ENCODE assay signal across 8 cellular contexts in the genomic region with DNA sequence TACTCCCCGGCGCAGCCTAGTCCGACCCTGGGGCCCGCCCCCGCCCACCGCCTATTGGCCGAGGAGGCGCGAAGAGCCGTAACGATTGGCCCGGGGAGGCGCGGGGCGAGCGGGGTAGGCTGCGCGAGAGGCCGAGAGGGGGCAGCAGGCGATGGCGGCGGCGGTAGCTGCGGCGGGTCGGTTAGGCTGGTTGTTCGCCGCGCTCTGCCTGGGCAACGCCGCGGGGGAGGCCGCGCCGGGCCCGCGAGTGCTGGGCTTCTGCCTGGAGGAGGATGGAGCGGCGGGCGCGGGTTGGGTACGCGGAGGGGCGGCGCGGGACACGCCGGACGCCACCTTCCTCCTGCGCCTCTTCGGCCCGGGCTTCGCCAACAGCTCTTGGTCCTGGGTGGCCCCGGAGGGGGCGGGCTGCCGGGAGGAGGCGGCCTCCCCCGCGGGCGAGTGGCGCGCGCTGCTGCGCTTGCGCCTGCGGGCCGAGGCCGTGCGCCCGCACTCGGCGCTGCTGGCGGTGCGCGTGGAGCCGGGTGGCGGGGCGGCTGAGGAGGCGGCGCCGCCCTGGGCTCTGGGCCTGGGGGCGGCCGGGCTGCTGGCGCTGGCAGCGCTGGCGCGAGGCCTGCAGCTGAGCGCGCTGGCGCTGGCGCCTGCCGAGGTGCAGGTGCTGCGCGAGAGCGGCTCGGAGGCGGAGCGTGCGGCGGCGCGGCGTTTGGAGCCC. TPM values are rescaled to one million over a fixed set of nuclear protein-coding genes. Genes with fewer than 3 reads are reported as not detected.
DNase-seq lines count a peak whose midpoint lies in the region; ATAC-seq and TF ChIP-seq lines count a peak whose summit lies in the region.

A gene (plus strand): TSS at position 142 of the 709 bp plus-strand sequence. CDS start 10 bp downstream, at position 152.

- peak within 1 kb of the TSS; percentile 83 for H3K4me3 Mint-ChIP-seq in WTC11

- ATAC-seq in GM19025 (IDR thresholded peaks at IDR 0.05; ENCODE audit: low read depth, unreplicated experiment) (peak; percentile 87), HG03280 (IDR thresholded peaks at IDR 0.05; ENCODE audit: unreplicated experiment) (peak; percentile 86), WTC11 (peak; percentile 94)

- H3K27ac Mint-ChIP-seq in WTC11, result peak within 1 kb of the TSS; percentile 59

- H3K9me3 Mint-ChIP-seq in WTC11, result no peaks in the 10 kb centered on the region

- H3K4me1 Mint-ChIP-seq in WTC11, result peaks cover 47% of the 10 kb centered on the region

- POLR2A ChIA-PET in WTC11 (lab: Charles Lee), result interaction anchor here (0.6 to 1.5 kb wide), 4 partner anchors 17 to 53 kb away, joined by 3 to 4 read pairs (median 3); no protein-coding TSS in a partner anchor

- CTCF ChIA-PET in WTC11 (lab: Charles Lee), result interaction anchor here (0.6 to 4.2 kb wide), 22 partner anchors 13 to 268 kb away, joined by 3 to 22 read pairs (median 4); a partner anchor contains a TSS

- TF ChIP-seq CTCF in WTC11 (IDR thresholded peaks at IDR 0.05) (peak; percentile 36; the same call in 1 of the 2 replicates), cardiac fibroblast (IDR thresholded peaks at IDR 0.05; ENCODE audit: low read depth, low read length) (peak; percentile 24)

- 0 out of 2 replicates have a peak, but pooled peaks cover 2% of the 10 kb centered on the region for H3K27me3 Mint-ChIP-seq in WTC11 (ENCODE audit: low read depth)

- DNase-seq in AG20443 (ENCODE audit: low spot score) (peak; percentile 99), NCI-H226 (peak; percentile 89), WTC11 (ENCODE audit: low spot score) (peak; percentile 99), cardiac fibroblast (ENCODE audit: low read depth in 2 of 2) (peak; percentile 92 to 94), iris pigment epithelial cell (ENCODE audit: low read depth) (peak; percentile 96)
- DNase-seq in stimulated activated CD4-positive, alpha-beta T cell treated with anti-CD3 and anti-CD28 coated beads, Interleukin-12 subunit alpha, Interleukin-12 subunit beta, amount 100 ng/mL, for 24 hours (ENCODE audit: low read depth in 2 of 2), result peak; percentile 92 to 97

- H3K36me3 Mint-ChIP-seq in WTC11, result peaks cover 14% of the 10 kb centered on the region

- H3K4me3 ChIP-seq in cardiac fibroblast (replicated peaks in 1 of 2; ENCODE audit: low read depth in 2 of 2, low read length in 2 of 2), result peak within 1 kb of the TSS; percentile 60 to 66

TF ChIP-seq in WTC11, 78 proteins besides CTCF, POLR2A, EP300 and RAD21 (continues in another document):
- TF ChIP-seq, protein P1, sequence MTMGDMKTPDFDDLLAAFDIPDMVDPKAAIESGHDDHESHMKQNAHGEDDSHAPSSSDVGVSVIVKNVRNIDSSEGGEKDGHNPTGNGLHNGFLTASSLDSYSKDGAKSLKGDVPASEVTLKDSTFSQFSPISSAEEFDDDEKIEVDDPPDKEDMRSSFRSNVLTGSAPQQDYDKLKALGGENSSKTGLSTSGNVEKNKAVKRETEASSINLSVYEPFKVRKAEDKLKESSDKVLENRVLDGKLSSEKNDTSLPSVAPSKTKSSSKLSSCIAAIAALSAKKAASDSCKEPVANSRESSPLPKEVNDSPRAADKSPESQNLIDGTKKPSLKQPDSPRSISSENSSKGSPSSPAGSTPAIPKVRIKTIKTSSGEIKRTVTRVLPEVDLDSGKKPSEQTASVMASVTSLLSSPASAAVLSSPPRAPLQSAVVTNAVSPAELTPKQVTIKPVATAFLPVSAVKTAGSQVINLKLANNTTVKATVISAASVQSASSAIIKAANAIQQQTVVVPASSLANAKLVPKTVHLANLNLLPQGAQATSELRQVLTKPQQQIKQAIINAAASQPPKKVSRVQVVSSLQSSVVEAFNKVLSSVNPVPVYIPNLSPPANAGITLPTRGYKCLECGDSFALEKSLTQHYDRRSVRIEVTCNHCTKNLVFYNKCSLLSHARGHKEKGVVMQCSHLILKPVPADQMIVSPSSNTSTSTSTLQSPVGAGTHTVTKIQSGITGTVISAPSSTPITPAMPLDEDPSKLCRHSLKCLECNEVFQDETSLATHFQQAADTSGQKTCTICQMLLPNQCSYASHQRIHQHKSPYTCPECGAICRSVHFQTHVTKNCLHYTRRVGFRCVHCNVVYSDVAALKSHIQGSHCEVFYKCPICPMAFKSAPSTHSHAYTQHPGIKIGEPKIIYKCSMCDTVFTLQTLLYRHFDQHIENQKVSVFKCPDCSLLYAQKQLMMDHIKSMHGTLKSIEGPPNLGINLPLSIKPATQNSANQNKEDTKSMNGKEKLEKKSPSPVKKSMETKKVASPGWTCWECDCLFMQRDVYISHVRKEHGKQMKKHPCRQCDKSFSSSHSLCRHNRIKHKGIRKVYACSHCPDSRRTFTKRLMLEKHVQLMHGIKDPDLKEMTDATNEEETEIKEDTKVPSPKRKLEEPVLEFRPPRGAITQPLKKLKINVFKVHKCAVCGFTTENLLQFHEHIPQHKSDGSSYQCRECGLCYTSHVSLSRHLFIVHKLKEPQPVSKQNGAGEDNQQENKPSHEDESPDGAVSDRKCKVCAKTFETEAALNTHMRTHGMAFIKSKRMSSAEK (CRISPR knock-in tag; IDR thresholded peaks at IDR 0.05; ENCODE audit: borderline replicate concordance), result no peak
- TF ChIP-seq, protein P2, sequence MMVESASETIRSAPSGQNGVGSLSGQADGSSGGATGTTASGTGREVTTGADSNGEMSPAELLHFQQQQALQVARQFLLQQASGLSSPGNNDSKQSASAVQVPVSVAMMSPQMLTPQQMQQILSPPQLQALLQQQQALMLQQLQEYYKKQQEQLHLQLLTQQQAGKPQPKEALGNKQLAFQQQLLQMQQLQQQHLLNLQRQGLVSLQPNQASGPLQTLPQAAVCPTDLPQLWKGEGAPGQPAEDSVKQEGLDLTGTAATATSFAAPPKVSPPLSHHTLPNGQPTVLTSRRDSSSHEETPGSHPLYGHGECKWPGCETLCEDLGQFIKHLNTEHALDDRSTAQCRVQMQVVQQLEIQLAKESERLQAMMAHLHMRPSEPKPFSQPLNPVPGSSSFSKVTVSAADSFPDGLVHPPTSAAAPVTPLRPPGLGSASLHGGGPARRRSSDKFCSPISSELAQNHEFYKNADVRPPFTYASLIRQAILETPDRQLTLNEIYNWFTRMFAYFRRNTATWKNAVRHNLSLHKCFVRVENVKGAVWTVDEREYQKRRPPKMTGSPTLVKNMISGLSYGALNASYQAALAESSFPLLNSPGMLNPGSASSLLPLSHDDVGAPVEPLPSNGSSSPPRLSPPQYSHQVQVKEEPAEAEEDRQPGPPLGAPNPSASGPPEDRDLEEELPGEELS (CRISPR knock-in tag; IDR thresholded peaks at IDR 0.05), result no peak; the same call in 1 of the 2 replicates
- TF ChIP-seq, protein P3, sequence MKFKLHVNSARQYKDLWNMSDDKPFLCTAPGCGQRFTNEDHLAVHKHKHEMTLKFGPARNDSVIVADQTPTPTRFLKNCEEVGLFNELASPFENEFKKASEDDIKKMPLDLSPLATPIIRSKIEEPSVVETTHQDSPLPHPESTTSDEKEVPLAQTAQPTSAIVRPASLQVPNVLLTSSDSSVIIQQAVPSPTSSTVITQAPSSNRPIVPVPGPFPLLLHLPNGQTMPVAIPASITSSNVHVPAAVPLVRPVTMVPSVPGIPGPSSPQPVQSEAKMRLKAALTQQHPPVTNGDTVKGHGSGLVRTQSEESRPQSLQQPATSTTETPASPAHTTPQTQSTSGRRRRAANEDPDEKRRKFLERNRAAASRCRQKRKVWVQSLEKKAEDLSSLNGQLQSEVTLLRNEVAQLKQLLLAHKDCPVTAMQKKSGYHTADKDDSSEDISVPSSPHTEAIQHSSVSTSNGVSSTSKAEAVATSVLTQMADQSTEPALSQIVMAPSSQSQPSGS (CRISPR knock-in tag; IDR thresholded peaks at IDR 0.05; ENCODE audit: borderline replicate concordance, low read depth), result no peak
- TF ChIP-seq, protein P4, sequence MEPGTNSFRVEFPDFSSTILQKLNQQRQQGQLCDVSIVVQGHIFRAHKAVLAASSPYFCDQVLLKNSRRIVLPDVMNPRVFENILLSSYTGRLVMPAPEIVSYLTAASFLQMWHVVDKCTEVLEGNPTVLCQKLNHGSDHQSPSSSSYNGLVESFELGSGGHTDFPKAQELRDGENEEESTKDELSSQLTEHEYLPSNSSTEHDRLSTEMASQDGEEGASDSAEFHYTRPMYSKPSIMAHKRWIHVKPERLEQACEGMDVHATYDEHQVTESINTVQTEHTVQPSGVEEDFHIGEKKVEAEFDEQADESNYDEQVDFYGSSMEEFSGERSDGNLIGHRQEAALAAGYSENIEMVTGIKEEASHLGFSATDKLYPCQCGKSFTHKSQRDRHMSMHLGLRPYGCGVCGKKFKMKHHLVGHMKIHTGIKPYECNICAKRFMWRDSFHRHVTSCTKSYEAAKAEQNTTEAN (CRISPR knock-in tag; IDR thresholded peaks at IDR 0.05), result peak; percentile 63; the same call in 1 of the 2 replicates
- no peak for TF ChIP-seq FOXJ3 (CRISPR knock-in tag; IDR thresholded peaks at IDR 0.05; ENCODE audit: borderline replicate concordance)
- TF ChIP-seq, protein P5, sequence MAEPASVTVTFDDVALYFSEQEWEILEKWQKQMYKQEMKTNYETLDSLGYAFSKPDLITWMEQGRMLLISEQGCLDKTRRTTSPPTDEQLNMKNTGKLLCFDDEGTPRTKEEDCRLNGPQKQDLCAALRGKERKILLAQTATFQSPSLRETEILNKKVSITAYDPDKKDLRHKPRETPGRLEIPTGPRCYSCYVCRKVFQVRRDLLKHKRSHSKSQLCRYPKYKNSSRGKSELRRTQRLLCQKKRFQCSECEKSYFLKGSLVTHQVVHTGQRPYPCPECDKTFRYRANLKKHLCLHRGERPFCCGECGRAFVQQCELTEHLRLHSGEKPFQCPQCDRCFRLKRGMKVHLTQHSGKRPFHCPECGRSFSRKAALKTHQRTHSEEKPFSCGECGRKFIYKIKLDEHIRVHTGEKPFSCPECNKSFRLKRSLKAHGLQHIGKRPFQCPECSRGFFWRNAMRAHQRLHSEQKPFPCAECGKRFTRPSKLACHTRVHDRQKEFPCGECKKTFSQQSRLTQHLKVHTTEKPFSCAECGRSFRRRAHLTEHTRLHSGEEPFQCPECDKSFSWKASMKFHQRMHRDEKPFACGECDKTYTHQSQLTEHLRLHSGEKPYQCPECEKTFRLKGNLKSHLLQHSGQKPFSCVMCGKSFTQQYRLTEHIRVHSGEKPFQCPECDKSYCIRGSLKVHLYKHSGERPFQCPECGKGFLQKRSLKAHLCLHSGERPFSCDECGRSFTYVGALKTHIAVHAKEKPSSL (CRISPR knock-in tag; conservative IDR thresholded peaks at IDR 0.05), result no peak
- TF ChIP-seq, protein P6, sequence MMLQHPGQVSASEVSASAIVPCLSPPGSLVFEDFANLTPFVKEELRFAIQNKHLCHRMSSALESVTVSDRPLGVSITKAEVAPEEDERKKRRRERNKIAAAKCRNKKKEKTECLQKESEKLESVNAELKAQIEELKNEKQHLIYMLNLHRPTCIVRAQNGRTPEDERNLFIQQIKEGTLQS (CRISPR knock-in tag; conservative IDR thresholded peaks at IDR 0.05), result no peak

RNA-seq across cellular contexts. Expression of the gene that starts here (rescaled TPM):
- total RNA-seq in WTC11 (2021), result 34.9 to 36.6 TPM (median 35.2 TPM) in 3 replicates

Comparison
In these comparisons a context has a peak if more than half of its experiments do, and no peak if none do; other contexts are left out.
1. Peak in every context shown above with its lines: DNase-seq, ATAC-seq and H3K4me3 ChIP-seq.